8 cellular contexts compared by ENCODE assay signal in the genomic region with DNA sequence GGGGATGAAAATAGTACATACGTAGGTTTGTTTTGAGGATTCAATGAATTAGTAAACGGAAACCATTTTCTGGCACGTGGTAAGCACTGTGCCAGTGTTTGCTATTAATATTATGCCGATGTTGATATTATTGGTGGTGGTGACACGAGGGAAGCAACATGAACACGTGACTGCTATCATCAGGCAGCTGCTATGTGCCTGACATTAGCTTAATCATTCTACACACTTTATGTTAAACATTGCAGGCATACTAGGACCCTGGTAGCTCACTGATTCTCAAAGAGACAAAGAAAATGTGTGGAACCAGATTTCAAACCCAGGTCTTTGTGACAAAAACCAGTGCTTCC. TPM values are rescaled to one million over a fixed set of nuclear protein-coding genes. Genes with fewer than 3 reads are reported as not detected.
DNase-seq lines count a peak whose midpoint lies in the region; ATAC-seq, FAIRE-seq and TF ChIP-seq lines count a peak whose summit lies in the region.

No MANE protein-coding gene starts in this region.

- H3K36me3 ChIP-seq in body of pancreas (replicated peaks in 1 of 2; ENCODE audit: insufficient read depth in 1 of 2, low read depth in 2 of 2) = peaks cover 0 to 5% of the 10 kb centered on the region in 2 donors
- H3K36me3 ChIP-seq in mucosa of descending colon (ENCODE audit: low read depth) = no peaks in the 10 kb centered on the region

- H3K4me3 ChIP-seq in AG04450 (ENCODE audit: low read depth, low read length) (peak overlapping the region; percentile 91), HL-60 (replicated peaks; ENCODE audit: insufficient read depth, low read length) (peak overlapping the region; percentile 84), body of pancreas (peak overlapping the region; percentile 71 to 92), mucosa of descending colon (peak overlapping the region; percentile 69)

- CTCF ChIA-PET in AG04450 (lab: Charles Lee) = interaction anchor here (1.6 to 1.7 kb wide), 2 partner anchors 23 to 182 kb away, joined by 6 to 10 read pairs; no protein-coding TSS in a partner anchor

- TF ChIP-seq POLR2A in body of pancreas (IDR thresholded peaks at IDR 0.05) = no peak

- H3K9me3 ChIP-seq in AG04450 (ENCODE audit: control insufficient read depth, insufficient read depth, low read length) (no peaks in the 10 kb centered on the region), body of pancreas (no peaks in the 10 kb centered on the region), mucosa of descending colon (no peaks in the 10 kb centered on the region)

- POLR2A ChIA-PET in AG04450 (lab: Yijun Ruan, JAX) = no interaction called here

- WGBS in body of pancreas, 2 donors = 3 to 7% methylated on average over 6 of the region's 6 CpGs

- no peak for TF ChIP-seq CTCF in AG04450 (IDR thresholded peaks at IDR 0.05; ENCODE audit: low read depth, low read length)
- TF ChIP-seq CTCF in HL-60 (IDR thresholded peaks at IDR 0.05; ENCODE audit: insufficient read depth, low read length) = no peak
- no peak for TF ChIP-seq CTCF in body of pancreas (IDR thresholded peaks at IDR 0.05)
- no peak for TF ChIP-seq CTCF in mucosa of descending colon (IDR thresholded peaks at IDR 0.05)
- no peak for TF ChIP-seq CTCF in D721Med (IDR thresholded peaks at IDR 0.05; ENCODE audit: insufficient read depth, missing control alignments)

- no peak for DNase-seq in AG04450 (ENCODE audit: low read depth, low spot score)
- DNase-seq in HL-60 (ENCODE audit: low read depth in 1 of 2, low spot score in 1 of 2) = peak in 1 of 2 experiments; percentile 47
- no peak for DNase-seq in body of pancreas
- DNase-seq in mucosa of descending colon = no peak
- DNase-seq in SHP77 treated with DMSO at 0.1 percent for 48 hours (lab: John Stamatoyannopoulos, UW) = no peak
- DNase-seq in D721Med (ENCODE audit: insufficient read length, low spot score) = no peak
- no peak for DNase-seq in GF-D8 (lab: John Stamatoyannopoulos, UW)
- no peak for DNase-seq in activated CD4-positive, alpha-beta T cell treated with anti-CD3 and anti-CD28 coated beads for 48 hours

- peak overlapping the region; percentile 21 for H3K27ac ChIP-seq in AG04450 (ENCODE audit: low read depth, low read length)
- peak overlapping the region; percentile 49 for H3K27ac ChIP-seq in HL-60 (replicated peaks)
- H3K27ac ChIP-seq in body of pancreas = peak overlapping the region in 3 of 4 donors; percentile 89 to 96 (median 95)

- ATAC-seq in body of pancreas (no peak), mucosa of descending colon (no peak)

- intact Hi-C loops in body of pancreas (cut with DNase I) (no loop called here), mucosa of descending colon (cut with DNase I, micrococcal nuclease) (no loop called here)

- no peak for FAIRE-seq in D721Med (lab: Jason Lieb, UNC)

- no peaks in the 10 kb centered on the region for H3K27me3 ChIP-seq in AG04450 (ENCODE audit: control insufficient read depth, insufficient read depth, low read length)
- H3K27me3 ChIP-seq in HL-60 (ENCODE audit: insufficient read depth, poor library complexity, severe bottlenecking) = no peaks in the 10 kb centered on the region
- no peaks in the 10 kb centered on the region for H3K27me3 ChIP-seq in body of pancreas

- H3K4me1 ChIP-seq in body of pancreas (peaks cover 56% of the 10 kb centered on the region), mucosa of descending colon (ENCODE audit: low read depth) (peaks cover 34% of the 10 kb centered on the region)

RNA-seq across cellular contexts. Expression of gene SRRD, which starts 0.7 kb away (rescaled TPM):
- polyA plus RNA-seq in AG04450 (2011; rRNA removed) = 32.1 and 38.5 TPM in 2 replicates
- 15.5 and 24.4 TPM in 2 replicates for polyA minus RNA-seq in AG04450 (2011; rRNA and poly(A)+ RNA removed)
- total RNA-seq in body of pancreas (1 to 10 TPM; 5.3 to 7.5 TPM), mucosa of descending colon (10 to 100 TPM; 11.1 to 19.1 (median 11.2) TPM)

RNA-seq across cellular contexts. Expression of gene HPS4, which starts 0.8 kb away (rescaled TPM):
- polyA plus RNA-seq in AG04450 (2011; rRNA removed) = 24.4 and 30.9 TPM in 2 replicates
- polyA minus RNA-seq in AG04450 (2011; rRNA and poly(A)+ RNA removed) = 26.2 and 36.5 TPM in 2 replicates
- total RNA-seq in body of pancreas (10 to 100 TPM; 28.3 to 42.5 TPM), mucosa of descending colon (10 to 100 TPM; 28.6 to 29.2 (median 28.9) TPM)

RNA-seq across cellular contexts. Expression of gene TFIP11, which starts 27.9 kb away (rescaled TPM):
- polyA plus RNA-seq in AG04450 (2011; rRNA removed) = 30.6 and 34.8 TPM in 2 replicates
- 37.7 and 44.5 TPM in 2 replicates for polyA minus RNA-seq in AG04450 (2011; rRNA and poly(A)+ RNA removed)
- 10 to 100 TPM; 26.2 to 32.3 TPM for total RNA-seq in body of pancreas
- 10 to 100 TPM; 26.2 to 39.1 (median 34.6) TPM for total RNA-seq in mucosa of descending colon

RNA-seq across cellular contexts. Expression of gene ASPHD2, which starts 55.3 kb away (rescaled TPM):
- polyA plus RNA-seq in AG04450 (2011; rRNA removed) = 1.9 TPM in 2 replicates
- 1.9 and 2.4 TPM in 2 replicates for polyA minus RNA-seq in AG04450 (2011; rRNA and poly(A)+ RNA removed)
- total RNA-seq in body of pancreas (1 to 10 TPM in 1 of 2 donors, under 1 TPM in 1; 0.33 to 1.6 TPM), mucosa of descending colon (1 to 10 TPM; 2.7 to 3.7 (median 3.5) TPM)

Comparison
In these comparisons a context has a peak if more than half of its experiments do, and no peak if none do; other contexts are left out.
1. H3K27ac ChIP-seq: peak in every context shown above with its lines; median percentile 95 in body of pancreas; 49 in HL-60; 21 in AG04450.